2 cellular contexts compared by ENCODE assay signal in genomic region chr10:99799613-99800012, GRCh38.
TF ChIP-seq lines count a peak whose summit lies in the region.

No MANE protein-coding gene starts in this region.

TF ChIP-seq in H1, 55 proteins besides CTCF, POLR2A, EP300 and RAD21:
- TF ChIP-seq SP2 (IDR thresholded peaks at IDR 0.05; ENCODE audit: low read length), result no peak
- TF ChIP-seq RXRA (IDR thresholded peaks at IDR 0.05; ENCODE audit: insufficient read depth, low read depth, low read length), result no peak
- TF ChIP-seq CBX5 (IDR thresholded peaks at IDR 0.05; ENCODE audit: low read depth, low read length), result no peak
- TF ChIP-seq TEAD4 (IDR thresholded peaks at IDR 0.05; ENCODE audit: low read depth, low read length), result no peak
- TF ChIP-seq FOSL1 (IDR thresholded peaks at IDR 0.05; ENCODE audit: insufficient read depth, low read depth, low read length), result no peak
- TF ChIP-seq MAX (IDR thresholded peaks at IDR 0.05), result no peak
- TF ChIP-seq KDM1A (IDR thresholded peaks at IDR 0.05; ENCODE audit: borderline replicate concordance, low read length), result no peak
- no peak for TF ChIP-seq GTF2F1 (IDR thresholded peaks at IDR 0.05; ENCODE audit: borderline replicate concordance, low read depth, low read length)
- no peak for TF ChIP-seq POU5F1 (IDR thresholded peaks at IDR 0.05; ENCODE audit: low read depth, low read length)
- no peak for TF ChIP-seq MAFK (IDR thresholded peaks at IDR 0.05; ENCODE audit: low read depth, low read length)
- no peak for TF ChIP-seq CHD1 (IDR thresholded peaks at IDR 0.05; ENCODE audit: low read depth, low read length)
- TF ChIP-seq JUN (IDR thresholded peaks at IDR 0.05; ENCODE audit: low read depth, low read length), result no peak
- TF ChIP-seq YY1 (IDR thresholded peaks at IDR 0.05; ENCODE audit: low read depth, low read length), result no peak
- TF ChIP-seq PHF8 (conservative IDR thresholded peaks at IDR 0.05; ENCODE audit: low read depth, low read length), result no peak
- no peak for TF ChIP-seq KDM4A (IDR thresholded peaks at IDR 0.05; ENCODE audit: low read depth, low read length, severe bottlenecking)
- no peak for TF ChIP-seq E2F6 (IDR thresholded peaks at IDR 0.05)
- no peak for TF ChIP-seq SAP30 (IDR thresholded peaks at IDR 0.05; ENCODE audit: insufficient read depth, insufficient replicate concordance, low read length)
- TF ChIP-seq USF2 (IDR thresholded peaks at IDR 0.05; ENCODE audit: low read length), result no peak
- no peak for TF ChIP-seq POLR2AphosphoS5 (IDR thresholded peaks at IDR 0.05; ENCODE audit: low read depth, low read length)
- TF ChIP-seq TBP (IDR thresholded peaks at IDR 0.05; ENCODE audit: low read depth, low read length), result no peak

TF ChIP-seq in HepG2, 621 proteins besides CTCF, POLR2A, EP300 and RAD21:
- TF ChIP-seq RBFOX2 (IDR thresholded peaks at IDR 0.05; ENCODE audit: low read depth, low read length) (peak; percentile 28; the same call in 1 of the 2 replicates), IKZF5 (CRISPR knock-in tag; IDR thresholded peaks at IDR 0.05) (no peak)
